9 cellular contexts compared by ENCODE assay signal in genomic region chr11:61974766-61975631, GRCh38. TPM values are rescaled to one million over a fixed set of nuclear protein-coding genes. Genes with fewer than 3 reads are reported as not detected.
DNase-seq lines count a peak whose midpoint lies in the region; ATAC-seq and TF ChIP-seq lines count a peak whose summit lies in the region.
"Had no signal": no experiment of that assay in that cellular context is flagged by ENCODE, and none has a peak within 500 bp of the region (broad histone marks: within the 10 kb centered on the region; RNA-seq: fewer than 3 reads in every experiment).

No MANE protein-coding gene starts in this region.

- no peak for TF ChIP-seq CTCF in stomach (IDR thresholded peaks at IDR 0.05)

- H3K9me3 Mint-ChIP-seq in activated T-helper 1 cell treated with anti-CD3 and anti-CD28 coated beads, Interleukin-12 subunit alpha, Interleukin-12 subunit beta, Interleukin-2, Interleukin-4 antibody, amounts not matched to agents 30 ng/mL and 10 ng/mL and 1 ng/mL, durations not matched to agents 14 hours and 24 hours and 36 hours: no peaks in the 10 kb centered on the region

- H3K27me3 Mint-ChIP-seq in activated T-helper 1 cell treated with anti-CD3 and anti-CD28 coated beads, Interleukin-12 subunit alpha, Interleukin-12 subunit beta, Interleukin-2, Interleukin-4 antibody, amounts not matched to agents 30 ng/mL and 10 ng/mL and 1 ng/mL, durations not matched to agents 14 hours and 24 hours and 36 hours (ENCODE audit: insufficient read depth): no peaks in the 10 kb centered on the region

- no peaks in the 10 kb centered on the region for H3K36me3 ChIP-seq in stomach

- no peak for TF ChIP-seq EP300 in stomach (IDR thresholded peaks at IDR 0.05)

- DNase-seq in NCI-H2196 (lab: John Stamatoyannopoulos, UW; ENCODE audit: unreplicated experiment): peak; percentile 14
- no peak for DNase-seq in NCI-H2196 treated with DMSO at 0.1 percent for 48 hours (lab: John Stamatoyannopoulos, UW; ENCODE audit: unreplicated experiment)
- no peak for DNase-seq in activated T-helper 1 cell treated with anti-CD3 and anti-CD28 coated beads, Interleukin-12 subunit alpha, Interleukin-12 subunit beta, Interleukin-2, Interleukin-4 antibody, amounts not matched to agents 30 ng/mL and 10 ng/mL and 1 ng/mL, durations not matched to agents 14 hours and 24 hours and 36 hours (ENCODE audit: low spot score)
- DNase-seq in stomach: peak; percentile 80
- DNase-seq in GDM1 (lab: John Stamatoyannopoulos, UW): no peak
- DNase-seq in activated CD4-positive, CD25-positive, alpha-beta regulatory T cell treated with anti-CD3 and anti-CD28 coated beads, Interleukin-2, amount 50 U/mL, for 72 hours: no peak
- DNase-seq: islet precursor cell had no signal

- peaks cover 88 to 100% (median 92%) of the 10 kb centered on the region in 4 donors for H3K4me1 ChIP-seq in stomach

- intact Hi-C loops in activated T-helper 1 cell treated with anti-CD3 and anti-CD28 coated beads, Interleukin-12 subunit alpha, Interleukin-12 subunit beta, Interleukin-2, Interleukin-4 antibody, amounts not matched to agents 30 ng/mL and 10 ng/mL and 1 ng/mL, durations not matched to agents 14 hours and 24 hours and 36 hours (cut with micrococcal nuclease): no loop called here
- intact Hi-C loops in stomach (cut with DNase I; ENCODE audit: low total_unique reads): no loop called here

- H3K27ac ChIP-seq in layer of hippocampus (ENCODE audit: low read depth, low read length): peak overlapping the region; percentile 27
- H3K27ac ChIP-seq in stomach: peak overlapping the region; percentile 85 to 100 (median 99)

- no peak for TF ChIP-seq POLR2A in stomach (IDR thresholded peaks at IDR 0.05)

- peaks cover 46% of the 10 kb centered on the region for H3K4me1 Mint-ChIP-seq in activated T-helper 1 cell treated with anti-CD3 and anti-CD28 coated beads, Interleukin-12 subunit alpha, Interleukin-12 subunit beta, Interleukin-2, Interleukin-4 antibody, amounts not matched to agents 30 ng/mL and 10 ng/mL and 1 ng/mL, durations not matched to agents 14 hours and 24 hours and 36 hours (ENCODE audit: low read depth)

- H3K27me3 ChIP-seq in layer of hippocampus (ENCODE audit: control insufficient read depth, insufficient read depth, low read length) (no peaks in the 10 kb centered on the region), stomach (no peaks in the 10 kb centered on the region)

- no peak overlapping the region for H3K4me3 ChIP-seq in stomach

- no peaks in the 10 kb centered on the region for H3K36me3 Mint-ChIP-seq in activated T-helper 1 cell treated with anti-CD3 and anti-CD28 coated beads, Interleukin-12 subunit alpha, Interleukin-12 subunit beta, Interleukin-2, Interleukin-4 antibody, amounts not matched to agents 30 ng/mL and 10 ng/mL and 1 ng/mL, durations not matched to agents 14 hours and 24 hours and 36 hours (ENCODE audit: low read depth)

- no peak overlapping the region for H3K4me3 Mint-ChIP-seq in activated T-helper 1 cell treated with anti-CD3 and anti-CD28 coated beads, Interleukin-12 subunit alpha, Interleukin-12 subunit beta, Interleukin-2, Interleukin-4 antibody, amounts not matched to agents 30 ng/mL and 10 ng/mL and 1 ng/mL, durations not matched to agents 14 hours and 24 hours and 36 hours

- 30 to 56% (median 35%) methylated on average over 14 of the region's 14 CpGs for WGBS in stomach, 5 donors

- ATAC-seq in GM19351 (IDR thresholded peaks at IDR 0.05; ENCODE audit: unreplicated experiment): no peak

- H3K9me3 ChIP-seq in stomach: no peaks in the 10 kb centered on the region

- peak overlapping the region; percentile 12 for H3K27ac Mint-ChIP-seq in activated T-helper 1 cell treated with anti-CD3 and anti-CD28 coated beads, Interleukin-12 subunit alpha, Interleukin-12 subunit beta, Interleukin-2, Interleukin-4 antibody, amounts not matched to agents 30 ng/mL and 10 ng/mL and 1 ng/mL, durations not matched to agents 14 hours and 24 hours and 36 hours

RNA-seq across cellular contexts. Expression of gene FTH1, which starts 7.6 kb away (rescaled TPM):
- 566 and 580 TPM in 2 replicates for total RNA-seq in activated T-helper 1 cell treated with anti-CD3 and anti-CD28 coated beads, Interleukin-12 subunit alpha, Interleukin-12 subunit beta, Interleukin-2, Interleukin-4 antibody, amounts not matched to agents 30 ng/mL and 10 ng/mL and 1 ng/mL, durations not matched to agents 14 hours and 24 hours and 36 hours
- 1,000 to 10,000 TPM in 4 of 5 donors, 100 to 1,000 TPM in 1; 703 to 2,177 (median 1,757) TPM for total RNA-seq in stomach
- polyA plus RNA-seq in stomach: 1,000 to 10,000 TPM; 4,996 to 8,523 (median 5,775) TPM

RNA-seq across cellular contexts. Expression of gene BEST1, which starts 24.8 kb away (rescaled TPM):
- total RNA-seq in activated T-helper 1 cell treated with anti-CD3 and anti-CD28 coated beads, Interleukin-12 subunit alpha, Interleukin-12 subunit beta, Interleukin-2, Interleukin-4 antibody, amounts not matched to agents 30 ng/mL and 10 ng/mL and 1 ng/mL, durations not matched to agents 14 hours and 24 hours and 36 hours: 0.29 TPM in 1 of 2 replicates, not detected in the other
- 10 to 100 TPM in 2 of 5 donors, 1 to 10 TPM in 2, not detected in 1; 1.2 to 27.4 (median 6.6) TPM for total RNA-seq in stomach
- 1 to 10 TPM; 3.4 to 3.8 (median 3.7) TPM for polyA plus RNA-seq in stomach

RNA-seq across cellular contexts. Expression of gene RAB3IL1, which starts 57.6 kb away (rescaled TPM):
- total RNA-seq in activated T-helper 1 cell treated with anti-CD3 and anti-CD28 coated beads, Interleukin-12 subunit alpha, Interleukin-12 subunit beta, Interleukin-2, Interleukin-4 antibody, amounts not matched to agents 30 ng/mL and 10 ng/mL and 1 ng/mL, durations not matched to agents 14 hours and 24 hours and 36 hours: 0.23 and 0.24 TPM in 2 replicates
- total RNA-seq in stomach: 10 to 100 TPM in 2 of 5 donors, 1 to 10 TPM in 1, under 1 TPM in 1, not detected in 1; 0.58 to 12.8 (median 7.1) TPM
- 10 to 100 TPM in 2 of 3 donors, 1 to 10 TPM in 1; 5.3 to 13.3 (median 11.6) TPM for polyA plus RNA-seq in stomach

Comparison
In these comparisons a context has a peak if more than half of its experiments do, and no peak if none do; other contexts are left out.
1. DNase-seq: peak in NCI-H2196 (single experiment) and stomach (single experiment); none in NCI-H2196 treated with DMSO at 0.1 percent for 48 hours (single experiment), activated T-helper 1 cell treated with anti-CD3 and anti-CD28 coated beads, Interleukin-12 subunit alpha, Interleukin-12 subunit beta, Interleukin-2, Interleukin-4 antibody, amounts not matched to agents 30 ng/mL and 10 ng/mL and 1 ng/mL, durations not matched to agents 14 hours and 24 hours and 36 hours (single experiment), GDM1 (single experiment) and activated CD4-positive, CD25-positive, alpha-beta regulatory T cell treated with anti-CD3 and anti-CD28 coated beads, Interleukin-2, amount 50 U/mL, for 72 hours (single experiment).